In genomic region chr1:118914379-118915161, GRCh38 we compare ENCODE assay signal across 16 cellular contexts.
A peak's percentile ranks its signal among the peaks of the same experiment; 100 is the strongest.
DNase-seq lines count a peak whose midpoint lies in the region; ATAC-seq, FAIRE-seq and TF ChIP-seq lines count a peak whose summit lies in the region.
"Had no signal": no experiment of that assay in that cellular context is flagged by ENCODE, and none has a peak within 500 bp of the region (broad histone marks: within the 10 kb centered on the region; RNA-seq: fewer than 3 reads in every experiment).

No MANE protein-coding gene starts in this region.

- no peak for FAIRE-seq in A549 (lab: Jason Lieb, UNC)

- DNase-seq in A549 (ENCODE audit: low read depth in 1 of 2, low spot score in 1 of 2) = peak; percentile 4 to 59
- DNase-seq in LoVo (ENCODE audit: low spot score) = peak; percentile 41
- no peak for DNase-seq in NCI-H187 treated with DMSO at 0.1 percent for 48 hours (lab: John Stamatoyannopoulos, UW)
- DNase-seq in heart left ventricle = no peak
- no peak for DNase-seq in Right ventricle myocardium superior
- no peak for DNase-seq in progenitor cell of endocrine pancreas (ENCODE audit: low spot score, unreplicated experiment)
- DNase-seq: activated CD4-positive, CD25-positive, alpha-beta regulatory T cell; activated T-cell treated with anti-CD3 and anti-CD28 coated beads, Interleukin-2, amount 50 U/mL, for 24 hours; aorta; COR-L47; gastrocnemius medialis; left cardiac atrium; NCI-H146; tibial artery had no signal

- intact Hi-C loops in heart left ventricle (cut with DNase I) = no loop called here
- intact Hi-C loops in Right ventricle myocardium superior (cut with DNase I) = no loop called here

- 0% methylated on average over 2 of the region's 2 CpGs for WGBS in A549 (ENCODE audit: missing lambda C conversion rate)
- 65 to 77% (median 72%) methylated on average over 2 of the region's 2 CpGs for WGBS in heart left ventricle, 4 donors

- no peaks in the 10 kb centered on the region for H3K36me3 Mint-ChIP-seq in progenitor cell of endocrine pancreas (ENCODE audit: insufficient read depth)

- peaks cover 12% of the 10 kb centered on the region for H3K27me3 Mint-ChIP-seq in progenitor cell of endocrine pancreas
- H3K27me3 Mint-ChIP-seq: activated T-cell treated with anti-CD3 and anti-CD28 coated beads, Interleukin-2, amount 50 U/mL, for 24 hours had no signal

- TF ChIP-seq EP300 in A549 (IDR thresholded peaks at IDR 0.05) = no peak

- CTCF ChIA-PET in A549 (lab: Yijun Ruan, JAX) = no interaction called here

- no peak overlapping the region for H3K4me3 ChIP-seq in A549
- H3K4me3 ChIP-seq in heart left ventricle = no peak overlapping the region
- H3K4me3 ChIP-seq: gastrocnemius medialis, tibial artery had no signal

- TF ChIP-seq CTCF in A549 (IDR thresholded peaks at IDR 0.05) = no peak
- no peak for TF ChIP-seq CTCF in heart left ventricle (IDR thresholded peaks at IDR 0.05)
- TF ChIP-seq CTCF in progenitor cell of endocrine pancreas (IDR thresholded peaks at IDR 0.05; ENCODE audit: unreplicated experiment) = no peak

- H3K4me1 ChIP-seq in A549 (peaks cover 19% of the 10 kb centered on the region), heart left ventricle (no peaks in the 10 kb centered on the region)
- H3K4me1 ChIP-seq: gastrocnemius medialis, tibial artery had no signal

- no peak for TF ChIP-seq RAD21 in A549 (conservative IDR thresholded peaks at IDR 0.05 in 1 of 2, IDR thresholded peaks at IDR 0.05 in 1 of 2)

- H3K27ac ChIP-seq in A549 = 0 out of 6 replicates have a peak overlapping the region, but pooled peaks of 1 of the 2 experiments have one; percentile 31
- H3K27ac ChIP-seq in heart left ventricle = no peak overlapping the region
- H3K27ac ChIP-seq: gastrocnemius medialis, tibial artery had no signal

- ATAC-seq in A549 (peak; percentile 59 to 79; a peak in 4 of 6 replicates), GM19324 (IDR thresholded peaks at IDR 0.05; ENCODE audit: low FRiP score, unreplicated experiment) (peak; percentile 33), HG02973 (IDR thresholded peaks at IDR 0.05; ENCODE audit: unreplicated experiment) (peak; percentile 48), heart left ventricle (no peak), Right ventricle myocardium superior (ENCODE audit: poor library complexity) (no peak)
- ATAC-seq: gastrocnemius medialis, left cardiac atrium had no signal

- H3K9me3 Mint-ChIP-seq in progenitor cell of endocrine pancreas (ENCODE audit: low read depth) = no peaks in the 10 kb centered on the region

- no peak overlapping the region for H3K27ac Mint-ChIP-seq in progenitor cell of endocrine pancreas
- H3K27ac Mint-ChIP-seq: activated T-cell treated with anti-CD3 and anti-CD28 coated beads, Interleukin-2, amount 50 U/mL, for 24 hours had no signal

- H3K9me3 ChIP-seq in A549 (no peaks in the 10 kb centered on the region), heart left ventricle (no peaks in the 10 kb centered on the region)
- H3K9me3 ChIP-seq: gastrocnemius medialis, tibial artery had no signal

- peak overlapping the region; percentile 59 for H3K4me2 ChIP-seq in A549

- H3K36me3 ChIP-seq in heart left ventricle = no peaks in the 10 kb centered on the region

- POLR2A ChIA-PET in A549 (lab: Yijun Ruan, JAX) = no interaction called here

- H3K4me3 Mint-ChIP-seq in progenitor cell of endocrine pancreas (ENCODE audit: low read depth) = no peak overlapping the region
- H3K4me3 Mint-ChIP-seq: activated T-cell treated with anti-CD3 and anti-CD28 coated beads, Interleukin-2, amount 50 U/mL, for 24 hours had no signal

- TF ChIP-seq POLR2A in A549 (IDR thresholded peaks at IDR 0.05; ENCODE audit: low read length) (no peak), heart left ventricle (IDR thresholded peaks at IDR 0.05) (no peak)

- peaks cover 5% of the 10 kb centered on the region for H3K4me1 Mint-ChIP-seq in progenitor cell of endocrine pancreas (ENCODE audit: low read depth)

- H3K27me3 ChIP-seq in heart left ventricle = no peaks in the 10 kb centered on the region
- H3K27me3 ChIP-seq: gastrocnemius medialis, tibial artery had no signal

TF ChIP-seq in A549, 52 proteins besides CTCF, POLR2A, EP300 and RAD21:
- TF ChIP-seq ATOH8 (CRISPR knock-in tag; IDR thresholded peaks at IDR 0.05; ENCODE audit: low read depth) (no peak), CBX2 (IDR thresholded peaks at IDR 0.05; ENCODE audit: borderline replicate concordance, low read depth) (no peak), FOSL2 (IDR thresholded peaks at IDR 0.05) (no peak), FOSL2 (CRISPR knock-in tag; IDR thresholded peaks at IDR 0.05) (peak; percentile 45; the same call in 1 of the 2 replicates), JUNB (IDR thresholded peaks at IDR 0.05) (peak; percentile 41; the same call in 1 of the 2 replicates)

Comparison
In these comparisons a context has a peak if more than half of its experiments do, and no peak if none do; other contexts are left out.
1. ATAC-seq: peak in A549 (2 of 2), GM19324 (single experiment) and HG02973 (single experiment); none in heart left ventricle (0 of 4) and Right ventricle myocardium superior (single experiment).
2. DNase-seq: peak in A549 (2 of 2) and LoVo (single experiment); none in NCI-H187 treated with DMSO at 0.1 percent for 48 hours (single experiment), heart left ventricle (0 of 5), Right ventricle myocardium superior (single experiment) and progenitor cell of endocrine pancreas (single experiment).